In the genomic region with DNA sequence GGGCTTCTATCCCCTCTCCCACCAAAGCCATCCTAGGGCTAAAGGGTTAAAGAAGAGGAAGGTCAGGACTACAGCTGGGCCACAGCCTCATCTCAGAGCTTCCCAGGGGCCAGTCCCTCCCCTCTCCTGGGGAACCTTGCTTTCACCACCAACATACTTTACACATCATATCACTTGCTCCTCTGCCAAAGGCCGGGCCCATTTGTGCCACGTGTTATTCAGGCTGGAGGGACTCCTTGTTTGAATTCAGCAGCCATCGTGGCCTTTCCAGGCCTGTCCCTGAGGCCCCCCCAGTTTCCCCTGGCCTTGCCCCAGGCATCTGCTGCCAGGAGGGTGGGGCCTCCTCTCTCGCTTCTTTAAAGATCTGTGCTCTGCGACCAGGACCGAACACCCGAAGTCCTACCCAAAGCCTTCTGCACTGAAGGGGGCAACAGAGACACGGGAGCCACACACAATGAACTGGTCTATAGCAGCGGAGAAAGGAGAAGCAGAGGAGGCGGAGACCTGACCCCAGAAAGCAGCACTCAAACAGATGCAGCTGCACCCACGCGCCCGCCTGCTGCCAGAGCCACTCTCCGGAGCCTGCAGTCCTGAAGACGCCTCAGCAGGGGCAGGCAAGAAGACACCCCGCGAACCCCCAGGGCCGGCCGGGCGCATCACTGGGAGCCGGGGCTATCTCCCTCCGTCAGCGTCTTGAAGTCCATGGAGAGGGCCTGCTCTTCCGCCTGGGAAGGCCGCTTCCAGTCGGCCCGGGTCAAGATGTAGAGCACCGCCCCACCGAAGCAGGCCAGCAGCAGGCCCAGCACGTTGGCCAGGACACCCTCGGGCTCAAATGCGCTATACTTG, we compare ENCODE assay signal across 8 cellular contexts. TPM values are rescaled to one million over a fixed set of nuclear protein-coding genes. Genes with fewer than 3 reads are reported as not detected.
A peak's percentile ranks its signal among the peaks of the same experiment; 100 is the strongest.
DNase-seq lines count a peak whose midpoint lies in the region; ATAC-seq, FAIRE-seq and TF ChIP-seq lines count a peak whose summit lies in the region.

No MANE protein-coding gene starts in this region.

- no peak overlapping the region for H3K4me3 ChIP-seq in small intestine (ENCODE audit: low read depth in 1 of 2, low read length in 2 of 2)

- whole genome bisulfite sequencing in small intestine, 3 donors = 67 to 73% (median 72%) methylated on average over 31 to 32 of the region's 32 CpGs

- peaks cover 5 to 7% of the 10 kb centered on the region in 2 donors for H3K4me1 ChIP-seq in small intestine (ENCODE audit: control insufficient read depth in 2 of 2, insufficient read depth in 1 of 2, low read depth in 1 of 2, low read length in 1 of 2)

- no peak for ATAC-seq in GM21786 (IDR thresholded peaks at IDR 0.05; ENCODE audit: unreplicated experiment)
- ATAC-seq in activated naive CD4-positive, alpha-beta T cell treated with anti-CD3 and anti-CD28 coated beads, Interleukin-2, amount 50 U/mL, for 72 hours = no peak
- no peak for ATAC-seq in GM19324 (IDR thresholded peaks at IDR 0.05; ENCODE audit: low FRiP score, unreplicated experiment)

- H3K9me3 ChIP-seq in small intestine (ENCODE audit: control insufficient read depth, low read depth) = no peaks in the 10 kb centered on the region

- peaks cover 12% of the 10 kb centered on the region for H3K27me3 Mint-ChIP-seq in glutamatergic neuron (ENCODE audit: unreplicated experiment)

- no peaks in the 10 kb centered on the region for H3K36me3 Mint-ChIP-seq in glutamatergic neuron (ENCODE audit: unreplicated experiment)
- H3K36me3 Mint-ChIP-seq in activated naive CD4-positive, alpha-beta T cell treated with anti-CD3 and anti-CD28 coated beads, Interleukin-2, amount 50 U/mL, for 72 hours = no peaks in the 10 kb centered on the region

- no peak for TF ChIP-seq POLR2A in H54 (IDR thresholded peaks at IDR 0.05; ENCODE audit: low read depth, low read length)

- DNase-seq in H54 (ENCODE audit: insufficient read length, low spot score) (peak; percentile 97), glutamatergic neuron (no peak), small intestine (peak; percentile 29), HuH-7 (ENCODE audit: low spot score) (no peak)
- no peak for DNase-seq in activated naive CD4-positive, alpha-beta T cell treated with anti-CD3 and anti-CD28 coated beads, Interleukin-2, amount 50 U/mL, for 72 hours (ENCODE audit: low spot score in 2 of 2)

- TF ChIP-seq CTCF in VCaP (conservative IDR thresholded peaks at IDR 0.05) (no peak), glutamatergic neuron (IDR thresholded peaks at IDR 0.05; ENCODE audit: partially characterized antibody, unreplicated experiment) (no peak)

- peak; percentile 60 for FAIRE-seq in H54 (lab: Jason Lieb, UNC)
- no peak for FAIRE-seq in small intestine (lab: Jason Lieb, UNC)

- H3K27ac ChIP-seq in VCaP (peak overlapping the region; percentile 88), small intestine (ENCODE audit: low read depth in 1 of 2, low read length in 1 of 2) (peak overlapping the region; percentile 22 to 65)

- peaks cover 40% of the 10 kb centered on the region for H3K4me1 Mint-ChIP-seq in glutamatergic neuron (ENCODE audit: low read depth, unreplicated experiment)

- peak overlapping the region; percentile 67 for H3K4me3 Mint-ChIP-seq in glutamatergic neuron (ENCODE audit: unreplicated experiment)

- H3K36me3 ChIP-seq in small intestine (ENCODE audit: control insufficient read depth in 2 of 2, insufficient read depth in 2 of 2, low read length in 2 of 2) = peaks cover 0 to 2% of the 10 kb centered on the region in 2 donors

- H3K9me3 Mint-ChIP-seq in glutamatergic neuron (ENCODE audit: unreplicated experiment) = peaks cover 20% of the 10 kb centered on the region
- no peaks in the 10 kb centered on the region for H3K9me3 Mint-ChIP-seq in activated naive CD4-positive, alpha-beta T cell treated with anti-CD3 and anti-CD28 coated beads, Interleukin-2, amount 50 U/mL, for 72 hours

- H3K27me3 ChIP-seq in small intestine (ENCODE audit: control insufficient read depth in 2 of 2, insufficient read depth in 2 of 2, low read length in 2 of 2) = no peaks in the 10 kb centered on the region

- peak overlapping the region; percentile 90 for H3K27ac Mint-ChIP-seq in glutamatergic neuron (ENCODE audit: unreplicated experiment)
- no peak overlapping the region for H3K27ac Mint-ChIP-seq in activated naive CD4-positive, alpha-beta T cell treated with anti-CD3 and anti-CD28 coated beads, Interleukin-2, amount 50 U/mL, for 72 hours

RNA-seq across cellular contexts. Expression of a gene that starts 12.1 kb away (rescaled TPM):
- total RNA-seq in glutamatergic neuron (ENCODE audit: unreplicated experiment) = 17.2 TPM
- 10 to 100 TPM; 18.4 to 60.2 (median 31.8) TPM for polyA plus RNA-seq in small intestine
- total RNA-seq in activated naive CD4-positive, alpha-beta T cell treated with anti-CD3 and anti-CD28 coated beads, Interleukin-2, amount 50 U/mL, for 72 hours = 1 to 10 TPM in 1 of 2 donors, under 1 TPM in 1; 0.27 to 2.7 TPM

RNA-seq across cellular contexts. Expression of a gene that starts 42.9 kb away (rescaled TPM):
- 3.7 TPM for total RNA-seq in glutamatergic neuron (ENCODE audit: unreplicated experiment)
- 100 to 1,000 TPM in 2 of 3 donors, 10 to 100 TPM in 1; 49.6 to 216 (median 128) TPM for polyA plus RNA-seq in small intestine
- under 1 TPM; 0.39 to 0.66 TPM for total RNA-seq in activated naive CD4-positive, alpha-beta T cell treated with anti-CD3 and anti-CD28 coated beads, Interleukin-2, amount 50 U/mL, for 72 hours

Comparison
In these comparisons a context has a peak if more than half of its experiments do, and no peak if none do; other contexts are left out.
1. DNase-seq: peak in H54 (single experiment) and small intestine (single experiment); none in glutamatergic neuron (single experiment), HuH-7 (single experiment) and activated naive CD4-positive, alpha-beta T cell treated with anti-CD3 and anti-CD28 coated beads, Interleukin-2, amount 50 U/mL, for 72 hours (0 of 2).